ENCODE assay signal across 17 cellular contexts in the genomic region with DNA sequence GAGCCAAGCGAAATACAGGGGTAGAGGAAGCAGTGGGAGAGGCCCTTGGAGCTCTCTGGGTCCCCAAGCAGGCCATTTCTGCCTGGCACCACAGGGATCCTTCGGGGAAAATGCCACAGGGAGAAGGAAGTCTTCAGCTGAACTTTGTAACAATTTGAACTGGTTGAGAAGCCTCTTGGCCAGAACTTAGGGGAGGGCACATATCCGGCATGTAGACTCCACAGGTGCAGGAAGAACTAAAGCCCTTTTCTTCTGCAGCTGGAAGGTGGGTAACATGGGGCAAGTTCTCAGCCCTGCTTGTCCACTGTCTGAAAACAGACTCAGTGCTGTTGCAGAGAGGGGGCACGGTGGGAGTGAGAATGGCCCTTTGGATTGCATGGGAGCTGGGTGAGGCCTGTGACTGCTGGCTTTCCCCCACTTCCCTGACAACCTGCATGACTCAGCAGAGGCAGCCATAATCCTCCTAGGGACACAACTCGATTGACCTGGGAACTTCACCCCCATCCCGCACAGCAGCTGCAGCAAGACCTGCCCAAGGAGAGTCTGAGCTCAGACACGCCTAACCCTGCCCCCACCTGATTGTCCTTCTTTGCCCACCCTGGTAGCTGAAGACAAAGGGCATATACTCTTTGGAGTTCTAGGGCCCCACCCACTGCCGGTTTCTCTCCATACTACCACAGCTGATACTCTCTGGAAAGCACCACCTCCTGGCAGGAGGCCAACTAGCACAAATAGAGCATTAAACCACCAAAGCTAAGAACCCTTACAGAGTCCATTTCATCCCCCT.
A peak's percentile ranks its signal among the peaks of the same experiment; 100 is the strongest.
DNase-seq lines count a peak whose midpoint lies in the region; ATAC-seq, FAIRE-seq and TF ChIP-seq lines count a peak whose summit lies in the region.
"Had no signal": no experiment of that assay in that cellular context is flagged by ENCODE, and none has a peak within 500 bp of the region (broad histone marks: within the 10 kb centered on the region; RNA-seq: fewer than 3 reads in every experiment).

No MANE protein-coding gene starts in this region.

- TF ChIP-seq CTCF in neural crest cell (conservative IDR thresholded peaks at IDR 0.05) (no peak), D721Med (IDR thresholded peaks at IDR 0.05; ENCODE audit: insufficient read depth, missing control alignments) (no peak)

- H3K36me3 Mint-ChIP-seq in neural crest cell (ENCODE audit: low read depth) = no peaks in the 10 kb centered on the region

- ATAC-seq in HG02759 (IDR thresholded peaks at IDR 0.05; ENCODE audit: unreplicated experiment) = no peak
- ATAC-seq: activated CD4-positive, CD25-positive, alpha-beta regulatory T cell treated with anti-CD3 and anti-CD28 coated beads, Interleukin-2, amount 50 U/mL, for 24 hours; effector memory CD8-positive, alpha-beta T cell; right cardiac atrium had no signal

- DNase-seq in ELF-1 (ENCODE audit: low read depth, low spot score) (peak; percentile 10), NCI-H187 (lab: John Stamatoyannopoulos, UW) (peak; percentile 88), RPMI8226 (peak; percentile 52), neural crest cell (ENCODE audit: low read depth, low spot score) (no peak), D721Med (ENCODE audit: insufficient read length, low spot score) (no peak), HCEC 1CT (no peak)
- DNase-seq: activated CD8-positive, alpha-beta memory T cell treated with anti-CD3 and anti-CD28 coated beads, Interleukin-2, amount 50 U/mL, for 48 hours; activated naive CD4-positive, alpha-beta T cell treated with Interleukin-2 at 50 U/mL for 16 hours; brain microvascular endothelial cell; CD4-positive, alpha-beta T cell; effector memory CD8-positive, alpha-beta T cell; NCI-H2081; stimulated activated CD4-positive, alpha-beta T cell treated with anti-CD3 and anti-CD28 coated beads, Interleukin-2, amount 100 ng/mL, for 48 hours; trophoblast cell had no signal

- H3K4me3 Mint-ChIP-seq in neural crest cell = no peak overlapping the region
- H3K4me3 Mint-ChIP-seq: CD4-positive, alpha-beta T cell; effector memory CD8-positive, alpha-beta T cell had no signal

- peak overlapping the region; percentile 50 for H3K27ac Mint-ChIP-seq in neural crest cell (ENCODE audit: unreplicated experiment)
- H3K27ac Mint-ChIP-seq: CD4-positive, alpha-beta T cell; effector memory CD8-positive, alpha-beta T cell had no signal

- no peak for FAIRE-seq in D721Med (lab: Jason Lieb, UNC)

- H3K27me3 Mint-ChIP-seq in neural crest cell (ENCODE audit: low read depth) = peaks cover 29% of the 10 kb centered on the region

- H3K4me1 Mint-ChIP-seq in neural crest cell = no peaks in the 10 kb centered on the region

- peaks cover 7% of the 10 kb centered on the region for H3K9me3 Mint-ChIP-seq in neural crest cell
- H3K9me3 Mint-ChIP-seq: CD4-positive, alpha-beta T cell; effector memory CD8-positive, alpha-beta T cell had no signal

Comparison
In these comparisons a context has a peak if more than half of its experiments do, and no peak if none do; other contexts are left out.
1. DNase-seq: peak in ELF-1 (single experiment), NCI-H187 (2 of 2) and RPMI8226 (single experiment); none in neural crest cell (single experiment), D721Med (single experiment) and HCEC 1CT (single experiment).